ENCODE assay signal across 33 cellular contexts in the genomic region with DNA sequence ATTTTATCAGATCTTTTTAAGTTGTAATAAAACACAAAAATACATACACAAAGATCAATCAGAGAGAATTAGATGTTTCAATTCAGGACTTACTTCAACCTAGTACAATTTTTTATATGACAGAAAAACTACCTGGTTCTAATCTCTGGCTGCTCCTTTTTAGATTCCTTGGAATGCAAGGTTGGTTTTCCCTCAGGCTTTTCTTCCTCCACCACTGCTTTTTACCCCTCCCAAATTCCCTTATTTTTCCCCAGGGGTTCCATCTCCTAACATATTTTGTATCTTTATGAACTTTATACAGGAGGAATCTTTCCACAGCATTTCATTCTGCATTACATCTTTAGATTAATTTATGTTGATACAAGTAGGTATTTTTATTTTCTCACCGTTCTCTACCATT. TPM values are rescaled to one million over a fixed set of nuclear protein-coding genes. Genes with fewer than 3 reads are reported as not detected.
DNase-seq lines count a peak whose midpoint lies in the region; ATAC-seq, FAIRE-seq and TF ChIP-seq lines count a peak whose summit lies in the region.
"Had no signal": no experiment of that assay in that cellular context is flagged by ENCODE, and none has a peak within 500 bp of the region (broad histone marks: within the 10 kb centered on the region; RNA-seq: fewer than 3 reads in every experiment).

No MANE protein-coding gene starts in this region.

- no TSS peak for BruUV-seq in K562 (replicated peaks; lab: Mats Ljungman, UMichigan)

- no peaks in the 10 kb centered on the region for H3K4me1 ChIP-seq in HEK293 (ENCODE audit: control insufficient read depth, insufficient read depth, low read length)
- H3K4me1 ChIP-seq in K562 (replicated peaks in 1 of 2; ENCODE audit: control insufficient read depth in 2 of 2, insufficient read depth in 2 of 2, low read length in 2 of 2) = peaks cover 4 to 6% of the 10 kb centered on the region in 2 experiments; a peak in 3 of 5 replicates
- H3K4me1 ChIP-seq: A549, BE2C, Caco-2 had no signal

- in situ Hi-C loops in K562 (cut with MboI) = no loop called here

- TF ChIP-seq POLR2A in K562 (conservative IDR thresholded peaks at IDR 0.05) = no peak

- no peak overlapping the region for H3K4me2 ChIP-seq in K562 (ENCODE audit: insufficient read depth, low read length)
- H3K4me2 ChIP-seq: A549; BLaER1; BLaER1 treated with 17β-estradiol and CSF1 and Interleukin-3, amounts not matched to agents 10 nM and 100 nM had no signal

- ATAC-seq in K562 = no peak
- ATAC-seq in HG03045 (IDR thresholded peaks at IDR 0.05; ENCODE audit: unreplicated experiment) = no peak
- ATAC-seq: A549; CD8-positive, alpha-beta T cell had no signal

- no peaks in the 10 kb centered on the region for H4K20me1 ChIP-seq in K562 (replicated peaks; ENCODE audit: control insufficient read depth, insufficient read depth, low read length)

- intact Hi-C loops in K562 (cut with micrococcal nuclease) = no loop called here

- no peaks in the 10 kb centered on the region for H3K9me1 ChIP-seq in K562 (ENCODE audit: control insufficient read depth, insufficient read depth, low read length)

- no peak overlapping the region for H2AFZ ChIP-seq in K562 (ENCODE audit: low read depth, low read length)

- H3K4me3 ChIP-seq in HEK293 (ENCODE audit: low read depth, low read length) (no peak overlapping the region), K562 (no peak overlapping the region)
- H3K4me3 ChIP-seq: A549; BLaER1; BLaER1 treated with 17β-estradiol and CSF1 and Interleukin-3, amounts not matched to agents 10 nM and 100 nM had no signal

- TF ChIP-seq RAD21 in K562 (CRISPR knock-in tag; conservative IDR thresholded peaks at IDR 0.05 in 1 of 2, IDR thresholded peaks at IDR 0.05 in 1 of 2) = no peak

- CTCF ChIA-PET in HEK293 (lab: Yijun Ruan, JAX) (no interaction called here), K562 (lab: Yijun Ruan, JAX; ENCODE audit: low intra/inter-chr PET ratio) (no interaction called here)

- POLR2A ChIA-PET in HEK293 (lab: Yijun Ruan, JAX) = no interaction called here
- POLR2A ChIA-PET in K562 (lab: Yijun Ruan, JAX) = no interaction called here

- H3K27me3 ChIP-seq in K562 (ENCODE audit: control insufficient read depth in 2 of 2, insufficient read depth in 2 of 2, low read length in 2 of 2) = no peaks in the 10 kb centered on the region
- H3K27me3 ChIP-seq: BE2C; BLaER1; BLaER1 treated with 17β-estradiol and CSF1 and Interleukin-3, amounts not matched to agents 10 nM and 100 nM had no signal

- no peak overlapping the region for H3K27ac ChIP-seq in HEK293 (ENCODE audit: extremely low read depth, low read depth, low read length)
- H3K27ac ChIP-seq in K562 (ENCODE audit: extremely low read depth, low read depth, low read length) = no peak overlapping the region
- H3K27ac ChIP-seq: 22Rv1; A549; BLaER1; BLaER1 treated with 17β-estradiol and CSF1 and Interleukin-3, amounts not matched to agents 10 nM and 100 nM; C4-2B had no signal

- H3K36me3 ChIP-seq in HEK293 (ENCODE audit: control insufficient read depth in 2 of 2, insufficient read depth in 1 of 2, low read length in 2 of 2) (no peaks in the 10 kb centered on the region; a peak in 1 of 3 replicates), K562 (ENCODE audit: control insufficient read depth, insufficient read depth, low read length) (no peaks in the 10 kb centered on the region)
- H3K36me3 ChIP-seq: BE2C had no signal

- H3K79me2 ChIP-seq in K562 (ENCODE audit: control insufficient read depth, insufficient read depth, low read length) = no peaks in the 10 kb centered on the region

- FAIRE-seq in G401.6 (lab: Jason Lieb, UNC) (peak; percentile 56), K562 (lab: Jason Lieb, UNC) (no peak)
- FAIRE-seq: A204.1, A549 had no signal

- DNase-seq in DMS53 (lab: John Stamatoyannopoulos, UW) (peak; percentile 27), DMS53 treated with DMSO at 0.1 percent for 48 hours (lab: John Stamatoyannopoulos, UW; ENCODE audit: unreplicated experiment) (no peak), K562 (ENCODE audit: extremely low read depth in 1 of 4, low spot score in 3 of 4) (no peak), NCI-H510A (lab: John Stamatoyannopoulos, UW) (no peak)
- no peak for DNase-seq in stimulated activated CD4-positive, alpha-beta T cell treated with anti-CD3 and anti-CD28 coated beads, Interleukin-4, amount 100 ng/mL, for 4 hours
- DNase-seq: 8988T; ACHN; AML-193; BE2C; C1 segment of cervical spinal cord; Caco-2; Calu3; CD4-positive, alpha-beta memory T cell; CD4-positive, alpha-beta T cell; CD4-positive, CD25-positive, alpha-beta regulatory T cell; CD8-positive, alpha-beta memory T cell; CD8-positive, alpha-beta T cell; COR-L47; DMS 273 treated with DMSO at 0.1 percent for 48 hours; DMS153; DMS79; DMS79 treated with DMSO at 0.1 percent for 48 hours; DND-41; EL had no signal

- no peak for TF ChIP-seq CTCF in HEK293 (tag by site-specific recombination; IDR thresholded peaks at IDR 0.05)
- TF ChIP-seq CTCF in K562 (IDR thresholded peaks at IDR 0.05 in 2 of 3, conservative IDR thresholded peaks at IDR 0.05 in 1 of 3; ENCODE audit: insufficient read depth in 2 of 3, low read depth in 1 of 3, low read length in 3 of 3) = no peak

- H3K9me3 ChIP-seq in HEK293 (ENCODE audit: control insufficient read depth, insufficient read depth, low read depth, low read length) (no peaks in the 10 kb centered on the region), K562 (replicated peaks; ENCODE audit: control insufficient read depth, insufficient read depth, low read depth, low read length) (0 out of 2 replicates have a peak, but pooled peaks cover 2% of the 10 kb centered on the region)
- H3K9me3 ChIP-seq: A549, BE2C had no signal

- no peak for TF ChIP-seq EP300 in K562 (IDR thresholded peaks at IDR 0.05; ENCODE audit: low read length)

- 100% methylated on average over 1 of the region's 1 CpG for WGBS in K562 (ENCODE audit: insufficient coverage, low coverage, missing lambda C conversion rate)

- no peak overlapping the region for H3K9ac ChIP-seq in K562 (ENCODE audit: insufficient read depth in 1 of 2, low read depth in 2 of 2, low read length in 2 of 2)
- H3K9ac ChIP-seq: BLaER1; BLaER1 treated with 17β-estradiol and CSF1 and Interleukin-3, amounts not matched to agents 10 nM and 100 nM had no signal

TF ChIP-seq in HEK293, 187 proteins besides CTCF, POLR2A, EP300 and RAD21 (continues in another document):
- TF ChIP-seq, protein P1, sequence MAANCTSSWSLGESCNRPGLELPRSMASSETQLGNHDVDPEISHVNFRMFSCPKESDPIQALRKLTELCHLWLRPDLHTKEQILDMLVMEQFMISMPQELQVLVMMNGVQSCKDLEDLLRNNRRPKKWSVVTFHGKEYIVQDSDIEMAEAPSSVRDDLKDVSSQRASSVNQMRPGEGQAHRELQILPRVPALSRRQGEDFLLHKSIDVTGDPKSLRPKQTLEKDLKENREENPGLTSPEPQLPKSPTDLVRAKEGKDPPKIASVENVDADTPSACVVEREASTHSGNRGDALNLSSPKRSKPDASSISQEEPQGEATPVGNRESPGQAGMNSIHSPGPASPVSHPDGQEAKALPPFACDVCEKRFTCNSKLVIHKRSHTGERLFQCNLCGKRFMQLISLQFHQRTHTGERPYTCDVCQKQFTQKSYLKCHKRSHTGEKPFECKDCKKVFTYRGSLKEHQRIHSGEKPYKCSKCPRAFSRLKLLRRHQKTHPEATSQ (tag by site-specific recombination; IDR thresholded peaks at IDR 0.05) = no peak
- TF ChIP-seq ZNF37A (tag by site-specific recombination; IDR thresholded peaks at IDR 0.05) (no peak), ZNF596 (tag by site-specific recombination; IDR thresholded peaks at IDR 0.05) (no peak), SETDB1 (IDR thresholded peaks at IDR 0.05; ENCODE audit: insufficient read length, low read length) (peak; percentile 58)

TF ChIP-seq in K562, 482 proteins besides CTCF, POLR2A, EP300 and RAD21 (continues in another document):
- TF ChIP-seq, protein P2, sequence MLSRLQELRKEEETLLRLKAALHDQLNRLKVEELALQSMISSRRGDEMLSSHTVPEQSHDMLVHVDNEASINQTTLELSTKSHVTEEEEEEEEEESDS (CRISPR knock-in tag; IDR thresholded peaks at IDR 0.05) = no peak
- TF ChIP-seq ZNF408 (CRISPR knock-in tag; IDR thresholded peaks at IDR 0.05; ENCODE audit: low read depth) = no peak
- TF ChIP-seq MEF2A (IDR thresholded peaks at IDR 0.05; ENCODE audit: control insufficient read depth, low read depth, low read length) = no peak
- TF ChIP-seq ZNF324 (CRISPR knock-in tag; IDR thresholded peaks at IDR 0.05) = peak; percentile 97

RNA-seq across cellular contexts. Expression of a gene that starts 33.2 kb away (rescaled TPM):
- total RNA-seq in K562 (2011; cell fraction: chromatin; rRNA removed; ENCODE audit: low replicate concordance) = 4.0 and 7.6 TPM in 2 replicates
- total RNA-seq in K562 (2011; cell fraction: nucleolus; rRNA removed) = 2.3 and 3.6 TPM in 2 replicates
- 6.5 and 7.6 TPM in 2 replicates for total RNA-seq in K562 (2011; cell fraction: nucleoplasm; rRNA removed)
- total RNA-seq in K562 (2014; rRNA removed) = 3.3 and 4.3 TPM in 2 replicates
- total RNA-seq in K562 (2014; rRNA removed; fragmentation: Illumina TruSeq; extraction: Trizol) = 5.7 and 6.0 TPM in 2 replicates
- 6.7 and 7.7 TPM in 2 replicates for total RNA-seq in K562 (2015; rRNA removed; fragmentation: Illumina TruSeq; extraction: Trizol)
- total RNA-seq in K562 (2021) = 6.1 and 6.2 TPM in 2 replicates
- polyA plus RNA-seq in K562 (2011; rRNA removed) = 5.4 and 5.5 TPM in 2 replicates
- polyA plus RNA-seq in K562 (2011; cell fraction: cytosol; rRNA removed) = 1.8 and 3.9 TPM in 2 replicates
- polyA plus RNA-seq in K562 (2011; cell fraction: nucleus; rRNA removed) = 2.7 and 4.7 TPM in 2 replicates
- 2.0 and 3.8 TPM in 2 replicates for polyA plus RNA-seq in K562 (2012)
- 4.0 and 4.6 TPM in 2 replicates for polyA plus RNA-seq in K562 (2014; fragmentation: Illumina TruSeq; extraction: Trizol)
- polyA plus RNA-seq in K562 (2014; fragmentation: Nextera tagmentation; extraction: Ambion mirVana) = 1 to 10 TPM; 1.4 to 2.2 TPM
- polyA plus RNA-seq in K562 (2014; rRNA removed) = 2.7 and 3.1 TPM in 2 replicates
- 8.1 and 13.0 TPM in 2 replicates for polyA minus RNA-seq in K562 (2011; rRNA and poly(A)+ RNA removed)
- polyA minus RNA-seq in K562 (2011; cell fraction: cytosol; rRNA and poly(A)+ RNA removed) = 3.2 and 3.5 TPM in 2 replicates
- 1.6 and 4.8 TPM in 2 replicates for polyA minus RNA-seq in K562 (2011; cell fraction: nucleus; rRNA and poly(A)+ RNA removed)
